ENCODE assay signal across 1 cellular context in the genomic region with DNA sequence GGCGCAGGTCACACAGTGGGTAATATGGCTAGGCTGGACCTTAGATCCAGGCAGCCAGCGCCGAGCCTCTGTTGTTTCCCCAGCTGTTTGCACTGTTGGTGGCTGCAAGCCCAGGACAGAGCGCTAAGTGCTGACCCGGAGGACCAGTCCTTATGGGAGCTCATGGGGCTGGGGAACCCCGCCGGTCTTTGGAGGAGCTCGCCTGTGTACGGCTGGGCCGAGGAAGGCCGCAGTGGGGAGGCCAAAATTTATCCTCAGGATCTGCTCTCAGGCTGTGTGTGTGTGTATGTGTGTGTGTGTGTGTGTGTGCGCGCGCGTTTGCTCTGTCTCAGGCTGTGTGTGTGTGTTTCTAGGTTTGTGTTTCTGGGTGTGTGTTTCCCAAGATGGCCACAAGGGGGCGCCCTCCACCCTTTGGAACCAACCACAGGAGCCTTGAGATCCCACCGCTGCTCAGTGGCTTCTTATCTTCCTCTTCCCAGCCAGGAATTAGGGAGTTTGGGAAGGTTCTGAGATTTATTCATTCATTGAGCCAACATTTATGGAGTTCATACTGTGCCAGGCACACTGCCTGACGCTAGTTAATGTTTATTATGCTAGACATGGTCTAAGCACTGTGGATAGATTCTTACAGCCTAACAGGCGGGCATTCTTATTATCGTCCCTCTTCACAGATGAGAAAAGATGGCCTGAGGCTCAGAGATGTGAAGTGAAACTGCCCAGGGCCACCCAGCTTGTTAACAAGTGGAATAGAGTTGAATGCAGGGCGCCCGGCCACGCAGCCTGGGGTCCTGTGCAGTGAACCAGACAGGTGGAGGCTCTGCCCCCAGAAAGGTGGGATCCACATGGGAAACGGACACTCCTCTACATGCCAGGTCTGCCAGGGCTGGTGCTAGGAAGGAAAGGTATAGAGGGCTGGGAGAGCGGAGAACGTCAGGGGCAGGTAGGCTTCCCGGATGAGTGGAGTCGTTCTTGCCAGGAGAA.
TF ChIP-seq lines count a peak whose summit lies in the region.

No MANE protein-coding gene starts in this region.

TF ChIP-seq in K562, 482 proteins besides CTCF, POLR2A, EP300 and RAD21 (continues in another document):
- no peak for TF ChIP-seq ZNF175 (CRISPR knock-in tag; IDR thresholded peaks at IDR 0.05; ENCODE audit: low read depth)
- TF ChIP-seq, protein P1, sequence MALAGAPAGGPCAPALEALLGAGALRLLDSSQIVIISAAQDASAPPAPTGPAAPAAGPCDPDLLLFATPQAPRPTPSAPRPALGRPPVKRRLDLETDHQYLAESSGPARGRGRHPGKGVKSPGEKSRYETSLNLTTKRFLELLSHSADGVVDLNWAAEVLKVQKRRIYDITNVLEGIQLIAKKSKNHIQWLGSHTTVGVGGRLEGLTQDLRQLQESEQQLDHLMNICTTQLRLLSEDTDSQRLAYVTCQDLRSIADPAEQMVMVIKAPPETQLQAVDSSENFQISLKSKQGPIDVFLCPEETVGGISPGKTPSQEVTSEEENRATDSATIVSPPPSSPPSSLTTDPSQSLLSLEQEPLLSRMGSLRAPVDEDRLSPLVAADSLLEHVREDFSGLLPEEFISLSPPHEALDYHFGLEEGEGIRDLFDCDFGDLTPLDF (CRISPR knock-in tag; IDR thresholded peaks at IDR 0.05) = no peak
- TF ChIP-seq SIN3B (IDR thresholded peaks at IDR 0.05; ENCODE audit: low read depth) = no peak
- TF ChIP-seq MTF1 (CRISPR knock-in tag; IDR thresholded peaks at IDR 0.05; ENCODE audit: borderline replicate concordance) = no peak
- no peak for TF ChIP-seq MAFK (IDR thresholded peaks at IDR 0.05; ENCODE audit: low read length)
- TF ChIP-seq NFE2L1 (tag; IDR thresholded peaks at IDR 0.05; ENCODE audit: borderline replicate concordance, low read depth) = no peak
- TF ChIP-seq, protein P2, sequence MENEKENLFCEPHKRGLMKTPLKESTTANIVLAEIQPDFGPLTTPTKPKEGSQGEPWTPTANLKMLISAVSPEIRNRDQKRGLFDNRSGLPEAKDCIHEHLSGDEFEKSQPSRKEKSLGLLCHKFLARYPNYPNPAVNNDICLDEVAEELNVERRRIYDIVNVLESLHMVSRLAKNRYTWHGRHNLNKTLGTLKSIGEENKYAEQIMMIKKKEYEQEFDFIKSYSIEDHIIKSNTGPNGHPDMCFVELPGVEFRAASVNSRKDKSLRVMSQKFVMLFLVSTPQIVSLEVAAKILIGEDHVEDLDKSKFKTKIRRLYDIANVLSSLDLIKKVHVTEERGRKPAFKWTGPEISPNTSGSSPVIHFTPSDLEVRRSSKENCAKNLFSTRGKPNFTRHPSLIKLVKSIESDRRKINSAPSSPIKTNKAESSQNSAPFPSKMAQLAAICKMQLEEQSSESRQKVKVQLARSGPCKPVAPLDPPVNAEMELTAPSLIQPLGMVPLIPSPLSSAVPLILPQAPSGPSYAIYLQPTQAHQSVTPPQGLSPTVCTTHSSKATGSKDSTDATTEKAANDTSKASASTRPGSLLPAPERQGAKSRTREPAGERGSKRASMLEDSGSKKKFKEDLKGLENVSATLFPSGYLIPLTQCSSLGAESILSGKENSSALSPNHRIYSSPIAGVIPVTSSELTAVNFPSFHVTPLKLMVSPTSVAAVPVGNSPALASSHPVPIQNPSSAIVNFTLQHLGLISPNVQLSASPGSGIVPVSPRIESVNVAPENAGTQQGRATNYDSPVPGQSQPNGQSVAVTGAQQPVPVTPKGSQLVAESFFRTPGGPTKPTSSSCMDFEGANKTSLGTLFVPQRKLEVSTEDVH (IDR thresholded peaks at IDR 0.05; ENCODE audit: low read depth, partially characterized antibody) = no peak
- no peak for TF ChIP-seq POLR2B (IDR thresholded peaks at IDR 0.05; ENCODE audit: low read depth, partially characterized antibody)
- no peak for TF ChIP-seq ZNF551 (CRISPR knock-in tag; IDR thresholded peaks at IDR 0.05)
- no peak for TF ChIP-seq TCF7 (IDR thresholded peaks at IDR 0.05; ENCODE audit: borderline replicate concordance)
- TF ChIP-seq, protein P3, sequence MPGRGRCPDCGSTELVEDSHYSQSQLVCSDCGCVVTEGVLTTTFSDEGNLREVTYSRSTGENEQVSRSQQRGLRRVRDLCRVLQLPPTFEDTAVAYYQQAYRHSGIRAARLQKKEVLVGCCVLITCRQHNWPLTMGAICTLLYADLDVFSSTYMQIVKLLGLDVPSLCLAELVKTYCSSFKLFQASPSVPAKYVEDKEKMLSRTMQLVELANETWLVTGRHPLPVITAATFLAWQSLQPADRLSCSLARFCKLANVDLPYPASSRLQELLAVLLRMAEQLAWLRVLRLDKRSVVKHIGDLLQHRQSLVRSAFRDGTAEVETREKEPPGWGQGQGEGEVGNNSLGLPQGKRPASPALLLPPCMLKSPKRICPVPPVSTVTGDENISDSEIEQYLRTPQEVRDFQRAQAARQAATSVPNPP (IDR thresholded peaks at IDR 0.05; ENCODE audit: borderline replicate concordance, insufficient read depth, insufficient read length) = no peak
- TF ChIP-seq LCOR (CRISPR knock-in tag; IDR thresholded peaks at IDR 0.05) = no peak
- no peak for TF ChIP-seq ZBTB17 (CRISPR knock-in tag; IDR thresholded peaks at IDR 0.05)
- no peak for TF ChIP-seq ETV1 (tag; conservative IDR thresholded peaks at IDR 0.05; ENCODE audit: low read depth)
- no peak for TF ChIP-seq ZBED1 (IDR thresholded peaks at IDR 0.05)
- no peak for TF ChIP-seq FOSL1 (tag; conservative IDR thresholded peaks at IDR 0.05)
- TF ChIP-seq PHB (CRISPR knock-in tag; IDR thresholded peaks at IDR 0.05) = no peak
- no peak for TF ChIP-seq JUN (IDR thresholded peaks at IDR 0.05; ENCODE audit: borderline replicate concordance, low read depth, low read length)
- no peak for TF ChIP-seq JUN (CRISPR knock-in tag; IDR thresholded peaks at IDR 0.05; ENCODE audit: borderline replicate concordance)
- peak; percentile 3 for TF ChIP-seq ZFP36 (IDR thresholded peaks at IDR 0.05; ENCODE audit: low read depth, low read length, partially characterized antibody)
- no peak for TF ChIP-seq SETDB1 (IDR thresholded peaks at IDR 0.05; ENCODE audit: low read length)
- TF ChIP-seq GTF2A2 (tag; IDR thresholded peaks at IDR 0.05) = no peak
- TF ChIP-seq ZNF165 (CRISPR knock-in tag; IDR thresholded peaks at IDR 0.05; ENCODE audit: borderline replicate concordance) = no peak
- no peak for TF ChIP-seq ZNF3 (CRISPR knock-in tag; IDR thresholded peaks at IDR 0.05)
- TF ChIP-seq, protein P4, sequence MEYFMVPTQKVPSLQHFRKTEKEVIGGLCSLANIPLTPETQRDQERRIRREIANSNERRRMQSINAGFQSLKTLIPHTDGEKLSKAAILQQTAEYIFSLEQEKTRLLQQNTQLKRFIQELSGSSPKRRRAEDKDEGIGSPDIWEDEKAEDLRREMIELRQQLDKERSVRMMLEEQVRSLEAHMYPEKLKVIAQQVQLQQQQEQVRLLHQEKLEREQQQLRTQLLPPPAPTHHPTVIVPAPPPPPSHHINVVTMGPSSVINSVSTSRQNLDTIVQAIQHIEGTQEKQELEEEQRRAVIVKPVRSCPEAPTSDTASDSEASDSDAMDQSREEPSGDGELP (CRISPR knock-in tag; IDR thresholded peaks at IDR 0.05; ENCODE audit: borderline replicate concordance) = peak; percentile 39; the same call in 1 of the 2 replicates
- TF ChIP-seq, protein P5, sequence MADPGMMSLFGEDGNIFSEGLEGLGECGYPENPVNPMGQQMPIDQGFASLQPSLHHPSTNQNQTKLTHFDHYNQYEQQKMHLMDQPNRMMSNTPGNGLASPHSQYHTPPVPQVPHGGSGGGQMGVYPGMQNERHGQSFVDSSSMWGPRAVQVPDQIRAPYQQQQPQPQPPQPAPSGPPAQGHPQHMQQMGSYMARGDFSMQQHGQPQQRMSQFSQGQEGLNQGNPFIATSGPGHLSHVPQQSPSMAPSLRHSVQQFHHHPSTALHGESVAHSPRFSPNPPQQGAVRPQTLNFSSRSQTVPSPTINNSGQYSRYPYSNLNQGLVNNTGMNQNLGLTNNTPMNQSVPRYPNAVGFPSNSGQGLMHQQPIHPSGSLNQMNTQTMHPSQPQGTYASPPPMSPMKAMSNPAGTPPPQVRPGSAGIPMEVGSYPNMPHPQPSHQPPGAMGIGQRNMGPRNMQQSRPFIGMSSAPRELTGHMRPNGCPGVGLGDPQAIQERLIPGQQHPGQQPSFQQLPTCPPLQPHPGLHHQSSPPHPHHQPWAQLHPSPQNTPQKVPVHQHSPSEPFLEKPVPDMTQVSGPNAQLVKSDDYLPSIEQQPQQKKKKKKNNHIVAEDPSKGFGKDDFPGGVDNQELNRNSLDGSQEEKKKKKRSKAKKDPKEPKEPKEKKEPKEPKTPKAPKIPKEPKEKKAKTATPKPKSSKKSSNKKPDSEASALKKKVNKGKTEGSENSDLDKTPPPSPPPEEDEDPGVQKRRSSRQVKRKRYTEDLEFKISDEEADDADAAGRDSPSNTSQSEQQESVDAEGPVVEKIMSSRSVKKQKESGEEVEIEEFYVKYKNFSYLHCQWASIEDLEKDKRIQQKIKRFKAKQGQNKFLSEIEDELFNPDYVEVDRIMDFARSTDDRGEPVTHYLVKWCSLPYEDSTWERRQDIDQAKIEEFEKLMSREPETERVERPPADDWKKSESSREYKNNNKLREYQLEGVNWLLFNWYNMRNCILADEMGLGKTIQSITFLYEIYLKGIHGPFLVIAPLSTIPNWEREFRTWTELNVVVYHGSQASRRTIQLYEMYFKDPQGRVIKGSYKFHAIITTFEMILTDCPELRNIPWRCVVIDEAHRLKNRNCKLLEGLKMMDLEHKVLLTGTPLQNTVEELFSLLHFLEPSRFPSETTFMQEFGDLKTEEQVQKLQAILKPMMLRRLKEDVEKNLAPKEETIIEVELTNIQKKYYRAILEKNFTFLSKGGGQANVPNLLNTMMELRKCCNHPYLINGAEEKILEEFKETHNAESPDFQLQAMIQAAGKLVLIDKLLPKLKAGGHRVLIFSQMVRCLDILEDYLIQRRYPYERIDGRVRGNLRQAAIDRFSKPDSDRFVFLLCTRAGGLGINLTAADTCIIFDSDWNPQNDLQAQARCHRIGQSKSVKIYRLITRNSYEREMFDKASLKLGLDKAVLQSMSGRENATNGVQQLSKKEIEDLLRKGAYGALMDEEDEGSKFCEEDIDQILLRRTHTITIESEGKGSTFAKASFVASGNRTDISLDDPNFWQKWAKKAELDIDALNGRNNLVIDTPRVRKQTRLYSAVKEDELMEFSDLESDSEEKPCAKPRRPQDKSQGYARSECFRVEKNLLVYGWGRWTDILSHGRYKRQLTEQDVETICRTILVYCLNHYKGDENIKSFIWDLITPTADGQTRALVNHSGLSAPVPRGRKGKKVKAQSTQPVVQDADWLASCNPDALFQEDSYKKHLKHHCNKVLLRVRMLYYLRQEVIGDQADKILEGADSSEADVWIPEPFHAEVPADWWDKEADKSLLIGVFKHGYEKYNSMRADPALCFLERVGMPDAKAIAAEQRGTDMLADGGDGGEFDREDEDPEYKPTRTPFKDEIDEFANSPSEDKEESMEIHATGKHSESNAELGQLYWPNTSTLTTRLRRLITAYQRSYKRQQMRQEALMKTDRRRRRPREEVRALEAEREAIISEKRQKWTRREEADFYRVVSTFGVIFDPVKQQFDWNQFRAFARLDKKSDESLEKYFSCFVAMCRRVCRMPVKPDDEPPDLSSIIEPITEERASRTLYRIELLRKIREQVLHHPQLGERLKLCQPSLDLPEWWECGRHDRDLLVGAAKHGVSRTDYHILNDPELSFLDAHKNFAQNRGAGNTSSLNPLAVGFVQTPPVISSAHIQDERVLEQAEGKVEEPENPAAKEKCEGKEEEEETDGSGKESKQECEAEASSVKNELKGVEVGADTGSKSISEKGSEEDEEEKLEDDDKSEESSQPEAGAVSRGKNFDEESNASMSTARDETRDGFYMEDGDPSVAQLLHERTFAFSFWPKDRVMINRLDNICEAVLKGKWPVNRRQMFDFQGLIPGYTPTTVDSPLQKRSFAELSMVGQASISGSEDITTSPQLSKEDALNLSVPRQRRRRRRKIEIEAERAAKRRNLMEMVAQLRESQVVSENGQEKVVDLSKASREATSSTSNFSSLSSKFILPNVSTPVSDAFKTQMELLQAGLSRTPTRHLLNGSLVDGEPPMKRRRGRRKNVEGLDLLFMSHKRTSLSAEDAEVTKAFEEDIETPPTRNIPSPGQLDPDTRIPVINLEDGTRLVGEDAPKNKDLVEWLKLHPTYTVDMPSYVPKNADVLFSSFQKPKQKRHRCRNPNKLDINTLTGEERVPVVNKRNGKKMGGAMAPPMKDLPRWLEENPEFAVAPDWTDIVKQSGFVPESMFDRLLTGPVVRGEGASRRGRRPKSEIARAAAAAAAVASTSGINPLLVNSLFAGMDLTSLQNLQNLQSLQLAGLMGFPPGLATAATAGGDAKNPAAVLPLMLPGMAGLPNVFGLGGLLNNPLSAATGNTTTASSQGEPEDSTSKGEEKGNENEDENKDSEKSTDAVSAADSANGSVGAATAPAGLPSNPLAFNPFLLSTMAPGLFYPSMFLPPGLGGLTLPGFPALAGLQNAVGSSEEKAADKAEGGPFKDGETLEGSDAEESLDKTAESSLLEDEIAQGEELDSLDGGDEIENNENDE (IDR thresholded peaks at IDR 0.05; ENCODE audit: low read depth, low read length) = no peak
- TF ChIP-seq, protein P6, sequence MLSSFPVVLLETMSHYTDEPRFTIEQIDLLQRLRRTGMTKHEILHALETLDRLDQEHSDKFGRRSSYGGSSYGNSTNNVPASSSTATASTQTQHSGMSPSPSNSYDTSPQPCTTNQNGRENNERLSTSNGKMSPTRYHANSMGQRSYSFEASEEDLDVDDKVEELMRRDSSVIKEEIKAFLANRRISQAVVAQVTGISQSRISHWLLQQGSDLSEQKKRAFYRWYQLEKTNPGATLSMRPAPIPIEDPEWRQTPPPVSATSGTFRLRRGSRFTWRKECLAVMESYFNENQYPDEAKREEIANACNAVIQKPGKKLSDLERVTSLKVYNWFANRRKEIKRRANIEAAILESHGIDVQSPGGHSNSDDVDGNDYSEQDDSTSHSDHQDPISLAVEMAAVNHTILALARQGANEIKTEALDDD (IDR thresholded peaks at IDR 0.05) = no peak
- no peak for TF ChIP-seq MTA3 (IDR thresholded peaks at IDR 0.05; ENCODE audit: borderline replicate concordance)
- peak; percentile 53 for TF ChIP-seq SMC3 (conservative IDR thresholded peaks at IDR 0.05; ENCODE audit: insufficient read depth, low read depth, low read length)
- TF ChIP-seq TOE1 (IDR thresholded peaks at IDR 0.05; ENCODE audit: borderline replicate concordance) = no peak
- no peak for TF ChIP-seq TOE1 (CRISPR knock-in tag; IDR thresholded peaks at IDR 0.05; ENCODE audit: borderline replicate concordance, low read depth)
